ENCODE assay signal across 8 cellular contexts in genomic region chr6:139364302-139364981, GRCh38. TPM values are rescaled to one million over a fixed set of nuclear protein-coding genes. Genes with fewer than 3 reads are reported as not detected.
DNase-seq lines count a peak whose midpoint lies in the region; ATAC-seq, FAIRE-seq and TF ChIP-seq lines count a peak whose summit lies in the region.

No MANE protein-coding gene starts in this region.

- H3K9me2 ChIP-seq in Loucy (replicated peaks; ENCODE audit: low read depth, low read length): no peaks in the 10 kb centered on the region

- H3K4me3 ChIP-seq in Loucy (ENCODE audit: low read length, poor library complexity, severe bottlenecking) (no peak overlapping the region), esophagus squamous epithelium (no peak overlapping the region), neuronal stem cell (ENCODE audit: low read length in 2 of 2) (no peak overlapping the region)

- no peaks in the 10 kb centered on the region for H3K36me3 ChIP-seq in Loucy (ENCODE audit: insufficient read depth, low read length)
- no peaks in the 10 kb centered on the region for H3K36me3 ChIP-seq in esophagus squamous epithelium
- H3K36me3 ChIP-seq in neuronal stem cell (replicated peaks in 1 of 2; ENCODE audit: control insufficient read depth in 2 of 2, insufficient read depth in 2 of 2, low read length in 2 of 2): no peaks in the 10 kb centered on the region

- no peak overlapping the region for H3K27ac ChIP-seq in esophagus squamous epithelium
- H3K27ac ChIP-seq in neuronal stem cell (replicated peaks; ENCODE audit: low read length): no peak overlapping the region

- no peak overlapping the region for H2BK5ac ChIP-seq in neuronal stem cell (ENCODE audit: low read length)

- H3K23ac ChIP-seq in neuronal stem cell (ENCODE audit: low read depth, low read length, poor library complexity): no peak overlapping the region

- FAIRE-seq in GM12891 (lab: Jason Lieb, UNC): no peak

- no peak overlapping the region for H4K91ac ChIP-seq in neuronal stem cell (ENCODE audit: low read depth, low read length, poor library complexity)

- no peak overlapping the region for H2BK120ac ChIP-seq in neuronal stem cell (ENCODE audit: low read depth, low read length)

- TF ChIP-seq CTCF in Loucy (conservative IDR thresholded peaks at IDR 0.05; ENCODE audit: low read length) (peak; percentile 84), esophagus squamous epithelium (IDR thresholded peaks at IDR 0.05) (peak; percentile 67 to 88 (median 68))

- H2BK12ac ChIP-seq in neuronal stem cell (ENCODE audit: low read length): no peak overlapping the region

- H2AFZ ChIP-seq in Loucy (ENCODE audit: low read length) (no peak overlapping the region), neuronal stem cell (ENCODE audit: low read length) (no peak overlapping the region)

- no peaks in the 10 kb centered on the region for H3F3A ChIP-seq in Loucy (ENCODE audit: low read depth)

- H4K20me1 ChIP-seq in Loucy (ENCODE audit: insufficient read depth, low read length, poor library complexity, severe bottlenecking): no peaks in the 10 kb centered on the region

- intact Hi-C loops in esophagus squamous epithelium (cut with DNase I): loop anchor here (10.0 kb wide), 2 partner anchors 240 to 550 kb away; no protein-coding TSS in a partner anchor

- no peaks in the 10 kb centered on the region for H3K79me2 ChIP-seq in Loucy (ENCODE audit: insufficient read depth, low read length)

- H3K4me1 ChIP-seq in Loucy (ENCODE audit: insufficient read depth, low read length, poor library complexity, severe bottlenecking) (peaks cover 17% of the 10 kb centered on the region), esophagus squamous epithelium (peaks cover 0 to 13% (median 2%) of the 10 kb centered on the region in 3 donors), neuronal stem cell (ENCODE audit: control insufficient read depth in 2 of 2, insufficient read depth in 1 of 2, low read depth in 1 of 2, low read length in 2 of 2) (peaks cover 5 to 22% of the 10 kb centered on the region in 2 donors)

- H3K79me1 ChIP-seq in neuronal stem cell (ENCODE audit: low read depth, low read length): no peaks in the 10 kb centered on the region

- TF ChIP-seq POLR2A in GM12891 (IDR thresholded peaks at IDR 0.05; ENCODE audit: low read depth, low read length): no peak
- no peak for TF ChIP-seq POLR2A in esophagus squamous epithelium (IDR thresholded peaks at IDR 0.05)

- no peak overlapping the region for H4K8ac ChIP-seq in neuronal stem cell (ENCODE audit: low read depth, low read length)

- H2AK5ac ChIP-seq in neuronal stem cell (ENCODE audit: low read depth, low read length): no peak overlapping the region

- DNase-seq in AML-193 (lab: John Stamatoyannopoulos, UW): peak; percentile 70
- peak; percentile 13 for DNase-seq in GM12891 (ENCODE audit: insufficient read length, low spot score)
- peak; percentile 51 for DNase-seq in SK-N-DZ (ENCODE audit: low spot score)
- no peak for DNase-seq in esophagus squamous epithelium (lab: John Stamatoyannopoulos, UW)
- DNase-seq in neuronal stem cell (ENCODE audit: low spot score): peak; percentile 50

- ATAC-seq in GM21381 (IDR thresholded peaks at IDR 0.05; ENCODE audit: unreplicated experiment): no peak
- ATAC-seq in HG03039 (IDR thresholded peaks at IDR 0.05; ENCODE audit: unreplicated experiment): no peak

- H3K4ac ChIP-seq in neuronal stem cell (ENCODE audit: low read length): no peak overlapping the region

- no peak overlapping the region for H2BK15ac ChIP-seq in neuronal stem cell (ENCODE audit: low read length)

- H3K18ac ChIP-seq in neuronal stem cell (ENCODE audit: low read length): no peak overlapping the region

- 51 to 54% methylated on average over 4 of the region's 4 CpGs for WGBS in esophagus squamous epithelium, 2 donors
- no CpG with 5 or more reads among the region's 4 CpGs for WGBS in neuronal stem cell (ENCODE audit: extremely low coverage in 2 of 2, insufficient read length in 2 of 2, insufficient replicate concordance in 1 of 2), 2 donors

- no peaks in the 10 kb centered on the region for H3K9me3 ChIP-seq in Loucy (ENCODE audit: insufficient read depth, low read depth, low read length)
- H3K9me3 ChIP-seq in esophagus squamous epithelium: no peaks in the 10 kb centered on the region
- no peaks in the 10 kb centered on the region for H3K9me3 ChIP-seq in neuronal stem cell (replicated peaks in 1 of 2; ENCODE audit: control insufficient read depth in 2 of 2, insufficient read depth in 1 of 2, low read depth in 1 of 2, low read length in 2 of 2)

- H3K14ac ChIP-seq in neuronal stem cell (ENCODE audit: low read length): no peak overlapping the region

- H3K4me2 ChIP-seq in Loucy (ENCODE audit: low read depth, low read length, poor library complexity, severe bottlenecking): no peak overlapping the region
- H3K4me2 ChIP-seq in neuronal stem cell (ENCODE audit: insufficient read depth, low read length, poor library complexity, severe bottlenecking): no peak overlapping the region

- H3K27me3 ChIP-seq in Loucy (ENCODE audit: insufficient read depth, low read length, poor library complexity, severe bottlenecking): no peaks in the 10 kb centered on the region
- H3K27me3 ChIP-seq in esophagus squamous epithelium: no peaks in the 10 kb centered on the region
- H3K27me3 ChIP-seq in neuronal stem cell (ENCODE audit: control insufficient read depth in 3 of 3, insufficient read depth in 3 of 3, low read depth in 1 of 3, low read length in 3 of 3): no peaks in the 10 kb centered on the region

- H3K9ac ChIP-seq in Loucy (ENCODE audit: low read depth, low read length, poor library complexity, severe bottlenecking) (no peak overlapping the region), neuronal stem cell (ENCODE audit: low read depth, low read length, poor library complexity) (no peak overlapping the region)

TF ChIP-seq in GM12891, 5 proteins besides CTCF, POLR2A, EP300 and RAD21:
- no peak for TF ChIP-seq POLR2AphosphoS5 (IDR thresholded peaks at IDR 0.05; ENCODE audit: low read depth, low read length)
- no peak for TF ChIP-seq POU2F2 (IDR thresholded peaks at IDR 0.05; ENCODE audit: low read depth, low read length)
- no peak for TF ChIP-seq PAX5 (IDR thresholded peaks at IDR 0.05; ENCODE audit: insufficient read depth, low read length, severe bottlenecking)
- TF ChIP-seq TAF1 (IDR thresholded peaks at IDR 0.05; ENCODE audit: low read depth, low read length): no peak
- no peak for TF ChIP-seq SPI1 (IDR thresholded peaks at IDR 0.05; ENCODE audit: low read depth, low read length)

RNA-seq across cellular contexts. Expression of gene CITED2, which starts 10.0 kb away (rescaled TPM):
- polyA plus RNA-seq in GM12891 (2012; ENCODE audit: low read depth, missing spikeins): 9.6 TPM
- polyA plus RNA-seq in SK-N-DZ (2014; cell fraction: cytosol; rRNA removed): 23.8 and 28.0 TPM in 2 replicates
- polyA plus RNA-seq in SK-N-DZ (2014; cell fraction: nucleus; rRNA removed): 11.1 and 19.5 TPM in 2 replicates
- 100 to 1,000 TPM in 1 of 4 donors, 10 to 100 TPM in 3; 24.8 to 169 (median 60.9) TPM for total RNA-seq in esophagus squamous epithelium
- polyA plus RNA-seq in neuronal stem cell (2013, experiment 1 of 2): 86.8 TPM
- 86.7 TPM for polyA plus RNA-seq in neuronal stem cell (2013, experiment 2 of 2)
